1 cellular context compared by ENCODE assay signal in the genomic region with DNA sequence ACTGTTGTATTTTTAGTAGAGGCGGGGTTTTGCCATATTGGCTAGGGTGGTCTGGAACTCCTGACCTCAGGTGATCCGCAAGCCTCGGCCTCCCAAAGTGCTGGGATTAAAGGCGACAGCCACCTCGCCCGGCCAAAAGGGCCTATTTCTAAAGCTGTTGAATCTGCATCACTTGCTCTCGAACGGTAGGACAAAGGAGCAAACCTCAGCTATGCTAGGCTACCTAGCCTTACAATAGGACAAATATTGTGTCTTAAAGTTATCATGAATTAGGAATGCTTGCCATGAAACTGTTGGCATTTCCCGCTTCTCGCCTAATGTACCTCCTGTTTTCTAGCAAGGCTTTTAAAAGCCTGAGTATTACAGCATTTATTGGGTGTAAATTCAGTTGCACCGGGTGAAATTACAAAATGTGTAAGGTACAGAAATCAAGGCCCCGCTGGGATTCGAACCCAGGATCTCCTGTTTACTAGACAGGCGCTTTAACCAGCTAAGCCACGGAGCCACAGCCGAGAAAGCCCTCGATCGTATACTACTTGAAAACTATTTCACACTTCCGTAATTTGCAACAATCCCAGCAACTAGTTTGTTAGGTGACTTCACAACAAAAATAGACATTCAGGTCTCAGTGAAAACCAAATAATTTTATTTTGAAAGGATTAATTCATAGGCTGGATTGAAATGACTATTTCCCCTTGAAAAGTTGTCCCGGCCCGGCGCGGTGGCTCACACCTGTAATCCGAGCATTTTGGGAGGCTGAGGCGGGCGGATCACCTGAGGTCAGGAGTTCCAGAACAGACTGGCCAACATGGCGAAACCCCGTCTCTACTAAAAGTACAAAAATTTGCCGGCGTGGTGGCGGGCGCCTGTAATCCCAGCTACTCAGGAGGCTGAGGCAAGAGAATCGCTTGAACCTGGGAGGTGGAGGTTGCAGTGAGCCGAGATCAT.
TF ChIP-seq lines count a peak whose summit lies in the region.

No MANE protein-coding gene starts in this region.

TF ChIP-seq in HEK293, 187 proteins besides CTCF, POLR2A, EP300 and RAD21 (continued from another document and continues in another):
- TF ChIP-seq, protein P1, sequence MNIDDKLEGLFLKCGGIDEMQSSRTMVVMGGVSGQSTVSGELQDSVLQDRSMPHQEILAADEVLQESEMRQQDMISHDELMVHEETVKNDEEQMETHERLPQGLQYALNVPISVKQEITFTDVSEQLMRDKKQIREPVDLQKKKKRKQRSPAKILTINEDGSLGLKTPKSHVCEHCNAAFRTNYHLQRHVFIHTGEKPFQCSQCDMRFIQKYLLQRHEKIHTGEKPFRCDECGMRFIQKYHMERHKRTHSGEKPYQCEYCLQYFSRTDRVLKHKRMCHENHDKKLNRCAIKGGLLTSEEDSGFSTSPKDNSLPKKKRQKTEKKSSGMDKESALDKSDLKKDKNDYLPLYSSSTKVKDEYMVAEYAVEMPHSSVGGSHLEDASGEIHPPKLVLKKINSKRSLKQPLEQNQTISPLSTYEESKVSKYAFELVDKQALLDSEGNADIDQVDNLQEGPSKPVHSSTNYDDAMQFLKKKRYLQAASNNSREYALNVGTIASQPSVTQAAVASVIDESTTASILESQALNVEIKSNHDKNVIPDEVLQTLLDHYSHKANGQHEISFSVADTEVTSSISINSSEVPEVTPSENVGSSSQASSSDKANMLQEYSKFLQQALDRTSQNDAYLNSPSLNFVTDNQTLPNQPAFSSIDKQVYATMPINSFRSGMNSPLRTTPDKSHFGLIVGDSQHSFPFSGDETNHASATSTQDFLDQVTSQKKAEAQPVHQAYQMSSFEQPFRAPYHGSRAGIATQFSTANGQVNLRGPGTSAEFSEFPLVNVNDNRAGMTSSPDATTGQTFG (tag by site-specific recombination; IDR thresholded peaks at IDR 0.05; ENCODE audit: borderline replicate concordance), result no peak
- TF ChIP-seq ZNF530 (tag by site-specific recombination; IDR thresholded peaks at IDR 0.05; ENCODE audit: low read depth) (no peak), ZNF394 (tag by site-specific recombination; IDR thresholded peaks at IDR 0.05; ENCODE audit: borderline replicate concordance) (peak; percentile 82), ZNF155 (tag by site-specific recombination; IDR thresholded peaks at IDR 0.05) (no peak), ZNF354C (tag by site-specific recombination; IDR thresholded peaks at IDR 0.05; ENCODE audit: borderline replicate concordance, low read depth) (no peak), ZIC2 (tag by site-specific recombination; IDR thresholded peaks at IDR 0.05) (no peak), ZNF701 (tag by site-specific recombination; IDR thresholded peaks at IDR 0.05) (no peak), ZNF501 (tag by site-specific recombination; IDR thresholded peaks at IDR 0.05) (peak; percentile 96), KLF1 (tag by site-specific recombination; IDR thresholded peaks at IDR 0.05) (no peak), ZNF449 (tag by site-specific recombination; IDR thresholded peaks at IDR 0.05) (peak; percentile 49; the same call in 1 of the 2 replicates), ZNF629 (tag by site-specific recombination; IDR thresholded peaks at IDR 0.05) (peak; percentile 79), WT1 (tag by site-specific recombination; IDR thresholded peaks at IDR 0.05) (peak; percentile 54; the same call in 1 of the 2 replicates), ZNF843 (tag by site-specific recombination; IDR thresholded peaks at IDR 0.05) (peak; percentile 39; the same call in 1 of the 2 replicates), ZNF558 (tag by site-specific recombination; IDR thresholded peaks at IDR 0.05) (peak; percentile 76; the same call in 1 of the 2 replicates), ZNF707 (tag by site-specific recombination; IDR thresholded peaks at IDR 0.05) (no peak), OSR2 (tag by site-specific recombination; IDR thresholded peaks at IDR 0.05) (peak; percentile 88), ZNF146 (tag by site-specific recombination; IDR thresholded peaks at IDR 0.05) (no peak), ZNF664 (tag by site-specific recombination; IDR thresholded peaks at IDR 0.05) (no peak), ZNF292 (tag by site-specific recombination; IDR thresholded peaks at IDR 0.05; ENCODE audit: borderline replicate concordance, low read depth) (no peak), ZNF777 (tag by site-specific recombination; IDR thresholded peaks at IDR 0.05; ENCODE audit: borderline replicate concordance) (no peak), ZNF140 (tag by site-specific recombination; IDR thresholded peaks at IDR 0.05) (no peak), OVOL3 (tag by site-specific recombination; IDR thresholded peaks at IDR 0.05) (no peak), TRIM28 (IDR thresholded peaks at IDR 0.05; ENCODE audit: borderline replicate concordance, low read length) (peak; percentile 92; the same call in 1 of the 2 replicates), MEIS1 (CRISPR knock-in tag; IDR thresholded peaks at IDR 0.05; ENCODE audit: borderline replicate concordance) (no peak), ZNF580 (tag by site-specific recombination; IDR thresholded peaks at IDR 0.05) (0 out of 2 replicates have a peak, but pooled peaks have one; percentile 31), ZNF19 (tag by site-specific recombination; IDR thresholded peaks at IDR 0.05; ENCODE audit: low read depth) (no peak), ZNF830 (tag by site-specific recombination; IDR thresholded peaks at IDR 0.05; ENCODE audit: low read depth) (no peak), ZFP3 (tag by site-specific recombination; IDR thresholded peaks at IDR 0.05; ENCODE audit: low read depth) (no peak), PRDM4 (tag by site-specific recombination; IDR thresholded peaks at IDR 0.05) (no peak), IKZF3 (tag by site-specific recombination; IDR thresholded peaks at IDR 0.05) (peak; percentile 100), ZNF433 (tag by site-specific recombination; IDR thresholded peaks at IDR 0.05; ENCODE audit: low read depth) (no peak), ZFP41 (tag by site-specific recombination; IDR thresholded peaks at IDR 0.05; ENCODE audit: borderline replicate concordance) (no peak), ZNF510 (tag by site-specific recombination; IDR thresholded peaks at IDR 0.05; ENCODE audit: insufficient replicate concordance) (no peak), ZNF133 (tag by site-specific recombination; IDR thresholded peaks at IDR 0.05) (no peak), AEBP2 (tag by site-specific recombination; IDR thresholded peaks at IDR 0.05; ENCODE audit: borderline replicate concordance) (no peak), SP7 (tag by site-specific recombination; IDR thresholded peaks at IDR 0.05) (peak; percentile 80), ZSCAN5A (tag by site-specific recombination; IDR thresholded peaks at IDR 0.05) (no peak), ZNF776 (tag by site-specific recombination; IDR thresholded peaks at IDR 0.05; ENCODE audit: borderline replicate concordance) (no peak), ZNF529 (tag by site-specific recombination; IDR thresholded peaks at IDR 0.05; ENCODE audit: insufficient replicate concordance) (no peak), ZNF239 (tag by site-specific recombination; IDR thresholded peaks at IDR 0.05) (no peak)
- TF ChIP-seq, protein P2, sequence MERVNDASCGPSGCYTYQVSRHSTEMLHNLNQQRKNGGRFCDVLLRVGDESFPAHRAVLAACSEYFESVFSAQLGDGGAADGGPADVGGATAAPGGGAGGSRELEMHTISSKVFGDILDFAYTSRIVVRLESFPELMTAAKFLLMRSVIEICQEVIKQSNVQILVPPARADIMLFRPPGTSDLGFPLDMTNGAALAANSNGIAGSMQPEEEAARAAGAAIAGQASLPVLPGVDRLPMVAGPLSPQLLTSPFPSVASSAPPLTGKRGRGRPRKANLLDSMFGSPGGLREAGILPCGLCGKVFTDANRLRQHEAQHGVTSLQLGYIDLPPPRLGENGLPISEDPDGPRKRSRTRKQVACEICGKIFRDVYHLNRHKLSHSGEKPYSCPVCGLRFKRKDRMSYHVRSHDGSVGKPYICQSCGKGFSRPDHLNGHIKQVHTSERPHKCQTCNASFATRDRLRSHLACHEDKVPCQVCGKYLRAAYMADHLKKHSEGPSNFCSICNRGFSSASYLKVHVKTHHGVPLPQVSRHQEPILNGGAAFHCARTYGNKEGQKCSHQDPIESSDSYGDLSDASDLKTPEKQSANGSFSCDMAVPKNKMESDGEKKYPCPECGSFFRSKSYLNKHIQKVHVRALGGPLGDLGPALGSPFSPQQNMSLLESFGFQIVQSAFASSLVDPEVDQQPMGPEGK (tag by site-specific recombination; IDR thresholded peaks at IDR 0.05), result no peak; the same call in 1 of the 2 replicates
- TF ChIP-seq, protein P3, sequence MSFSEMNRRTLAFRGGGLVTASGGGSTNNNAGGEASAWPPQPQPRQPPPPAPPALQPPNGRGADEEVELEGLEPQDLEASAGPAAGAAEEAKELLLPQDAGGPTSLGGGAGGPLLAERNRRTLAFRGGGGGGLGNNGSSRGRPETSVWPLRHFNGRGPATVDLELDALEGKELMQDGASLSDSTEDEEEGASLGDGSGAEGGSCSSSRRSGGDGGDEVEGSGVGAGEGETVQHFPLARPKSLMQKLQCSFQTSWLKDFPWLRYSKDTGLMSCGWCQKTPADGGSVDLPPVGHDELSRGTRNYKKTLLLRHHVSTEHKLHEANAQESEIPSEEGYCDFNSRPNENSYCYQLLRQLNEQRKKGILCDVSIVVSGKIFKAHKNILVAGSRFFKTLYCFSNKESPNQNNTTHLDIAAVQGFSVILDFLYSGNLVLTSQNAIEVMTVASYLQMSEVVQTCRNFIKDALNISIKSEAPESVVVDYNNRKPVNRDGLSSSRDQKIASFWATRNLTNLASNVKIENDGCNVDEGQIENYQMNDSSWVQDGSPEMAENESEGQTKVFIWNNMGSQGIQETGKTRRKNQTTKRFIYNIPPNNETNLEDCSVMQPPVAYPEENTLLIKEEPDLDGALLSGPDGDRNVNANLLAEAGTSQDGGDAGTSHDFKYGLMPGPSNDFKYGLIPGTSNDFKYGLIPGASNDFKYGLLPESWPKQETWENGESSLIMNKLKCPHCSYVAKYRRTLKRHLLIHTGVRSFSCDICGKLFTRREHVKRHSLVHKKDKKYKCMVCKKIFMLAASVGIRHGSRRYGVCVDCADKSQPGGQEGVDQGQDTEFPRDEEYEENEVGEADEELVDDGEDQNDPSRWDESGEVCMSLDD (tag by site-specific recombination; IDR thresholded peaks at IDR 0.05), result no peak
- TF ChIP-seq, protein P4, sequence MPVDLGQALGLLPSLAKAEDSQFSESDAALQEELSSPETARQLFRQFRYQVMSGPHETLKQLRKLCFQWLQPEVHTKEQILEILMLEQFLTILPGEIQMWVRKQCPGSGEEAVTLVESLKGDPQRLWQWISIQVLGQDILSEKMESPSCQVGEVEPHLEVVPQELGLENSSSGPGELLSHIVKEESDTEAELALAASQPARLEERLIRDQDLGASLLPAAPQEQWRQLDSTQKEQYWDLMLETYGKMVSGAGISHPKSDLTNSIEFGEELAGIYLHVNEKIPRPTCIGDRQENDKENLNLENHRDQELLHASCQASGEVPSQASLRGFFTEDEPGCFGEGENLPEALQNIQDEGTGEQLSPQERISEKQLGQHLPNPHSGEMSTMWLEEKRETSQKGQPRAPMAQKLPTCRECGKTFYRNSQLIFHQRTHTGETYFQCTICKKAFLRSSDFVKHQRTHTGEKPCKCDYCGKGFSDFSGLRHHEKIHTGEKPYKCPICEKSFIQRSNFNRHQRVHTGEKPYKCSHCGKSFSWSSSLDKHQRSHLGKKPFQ (tag by site-specific recombination; IDR thresholded peaks at IDR 0.05), result no peak
